In the genomic region with DNA sequence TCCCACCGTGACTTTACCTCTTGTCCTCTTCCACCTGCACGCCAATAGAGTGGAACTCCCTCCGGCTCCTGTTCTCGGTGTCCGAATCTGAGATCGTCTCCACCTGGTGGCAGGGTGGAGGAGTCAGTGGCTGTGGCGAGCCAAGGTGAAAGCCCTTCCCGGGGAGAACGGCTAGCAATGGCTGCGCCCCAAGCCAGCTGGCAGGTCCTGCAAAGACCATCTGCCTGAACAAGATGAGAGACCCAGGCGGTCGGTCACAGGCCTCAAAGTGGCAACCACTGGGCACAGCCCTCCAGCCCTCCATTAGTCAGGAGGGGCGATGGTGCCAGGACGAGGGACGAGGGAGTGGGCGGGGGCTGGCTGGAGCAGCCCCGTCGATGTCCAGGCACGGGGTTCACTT, we compare ENCODE assay signal across 1 cellular context.
TF ChIP-seq lines count a peak whose summit lies in the region.

No MANE protein-coding gene starts in this region.

TF ChIP-seq in liver, 16 proteins besides CTCF, POLR2A, EP300 and RAD21 (continued from another document):
- TF ChIP-seq, protein P1, sequence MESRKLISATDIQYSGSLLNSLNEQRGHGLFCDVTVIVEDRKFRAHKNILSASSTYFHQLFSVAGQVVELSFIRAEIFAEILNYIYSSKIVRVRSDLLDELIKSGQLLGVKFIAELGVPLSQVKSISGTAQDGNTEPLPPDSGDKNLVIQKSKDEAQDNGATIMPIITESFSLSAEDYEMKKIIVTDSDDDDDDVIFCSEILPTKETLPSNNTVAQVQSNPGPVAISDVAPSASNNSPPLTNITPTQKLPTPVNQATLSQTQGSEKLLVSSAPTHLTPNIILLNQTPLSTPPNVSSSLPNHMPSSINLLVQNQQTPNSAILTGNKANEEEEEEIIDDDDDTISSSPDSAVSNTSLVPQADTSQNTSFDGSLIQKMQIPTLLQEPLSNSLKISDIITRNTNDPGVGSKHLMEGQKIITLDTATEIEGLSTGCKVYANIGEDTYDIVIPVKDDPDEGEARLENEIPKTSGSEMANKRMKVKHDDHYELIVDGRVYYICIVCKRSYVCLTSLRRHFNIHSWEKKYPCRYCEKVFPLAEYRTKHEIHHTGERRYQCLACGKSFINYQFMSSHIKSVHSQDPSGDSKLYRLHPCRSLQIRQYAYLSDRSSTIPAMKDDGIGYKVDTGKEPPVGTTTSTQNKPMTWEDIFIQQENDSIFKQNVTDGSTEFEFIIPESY (IDR thresholded peaks at IDR 0.05): no peak
- TF ChIP-seq, protein P2, sequence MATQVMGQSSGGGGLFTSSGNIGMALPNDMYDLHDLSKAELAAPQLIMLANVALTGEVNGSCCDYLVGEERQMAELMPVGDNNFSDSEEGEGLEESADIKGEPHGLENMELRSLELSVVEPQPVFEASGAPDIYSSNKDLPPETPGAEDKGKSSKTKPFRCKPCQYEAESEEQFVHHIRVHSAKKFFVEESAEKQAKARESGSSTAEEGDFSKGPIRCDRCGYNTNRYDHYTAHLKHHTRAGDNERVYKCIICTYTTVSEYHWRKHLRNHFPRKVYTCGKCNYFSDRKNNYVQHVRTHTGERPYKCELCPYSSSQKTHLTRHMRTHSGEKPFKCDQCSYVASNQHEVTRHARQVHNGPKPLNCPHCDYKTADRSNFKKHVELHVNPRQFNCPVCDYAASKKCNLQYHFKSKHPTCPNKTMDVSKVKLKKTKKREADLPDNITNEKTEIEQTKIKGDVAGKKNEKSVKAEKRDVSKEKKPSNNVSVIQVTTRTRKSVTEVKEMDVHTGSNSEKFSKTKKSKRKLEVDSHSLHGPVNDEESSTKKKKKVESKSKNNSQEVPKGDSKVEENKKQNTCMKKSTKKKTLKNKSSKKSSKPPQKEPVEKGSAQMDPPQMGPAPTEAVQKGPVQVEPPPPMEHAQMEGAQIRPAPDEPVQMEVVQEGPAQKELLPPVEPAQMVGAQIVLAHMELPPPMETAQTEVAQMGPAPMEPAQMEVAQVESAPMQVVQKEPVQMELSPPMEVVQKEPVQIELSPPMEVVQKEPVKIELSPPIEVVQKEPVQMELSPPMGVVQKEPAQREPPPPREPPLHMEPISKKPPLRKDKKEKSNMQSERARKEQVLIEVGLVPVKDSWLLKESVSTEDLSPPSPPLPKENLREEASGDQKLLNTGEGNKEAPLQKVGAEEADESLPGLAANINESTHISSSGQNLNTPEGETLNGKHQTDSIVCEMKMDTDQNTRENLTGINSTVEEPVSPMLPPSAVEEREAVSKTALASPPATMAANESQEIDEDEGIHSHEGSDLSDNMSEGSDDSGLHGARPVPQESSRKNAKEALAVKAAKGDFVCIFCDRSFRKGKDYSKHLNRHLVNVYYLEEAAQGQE (IDR thresholded peaks at IDR 0.05): no peak
- no peak for TF ChIP-seq FOXA1 (IDR thresholded peaks at IDR 0.05)
- no peak for TF ChIP-seq YY1 (IDR thresholded peaks at IDR 0.05)
- no peak for TF ChIP-seq HNF4A (conservative IDR thresholded peaks at IDR 0.05)
- no peak for TF ChIP-seq HNF4G (IDR thresholded peaks at IDR 0.05)
- no peak for TF ChIP-seq RXRA (IDR thresholded peaks at IDR 0.05)
- no peak for TF ChIP-seq EGR1 (IDR thresholded peaks at IDR 0.05; ENCODE audit: low read depth in 2 of 2)
- TF ChIP-seq JUND (IDR thresholded peaks at IDR 0.05): no peak
- TF ChIP-seq MAX (IDR thresholded peaks at IDR 0.05): no peak
- TF ChIP-seq NR2F2 (IDR thresholded peaks at IDR 0.05): no peak
- TF ChIP-seq TAF1 (conservative IDR thresholded peaks at IDR 0.05): no peak
- TF ChIP-seq, protein P3, sequence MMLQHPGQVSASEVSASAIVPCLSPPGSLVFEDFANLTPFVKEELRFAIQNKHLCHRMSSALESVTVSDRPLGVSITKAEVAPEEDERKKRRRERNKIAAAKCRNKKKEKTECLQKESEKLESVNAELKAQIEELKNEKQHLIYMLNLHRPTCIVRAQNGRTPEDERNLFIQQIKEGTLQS (IDR thresholded peaks at IDR 0.05): no peak
- TF ChIP-seq FOXA2 (IDR thresholded peaks at IDR 0.05): no peak
